ENCODE assay signal across 8 cellular contexts in the genomic region with DNA sequence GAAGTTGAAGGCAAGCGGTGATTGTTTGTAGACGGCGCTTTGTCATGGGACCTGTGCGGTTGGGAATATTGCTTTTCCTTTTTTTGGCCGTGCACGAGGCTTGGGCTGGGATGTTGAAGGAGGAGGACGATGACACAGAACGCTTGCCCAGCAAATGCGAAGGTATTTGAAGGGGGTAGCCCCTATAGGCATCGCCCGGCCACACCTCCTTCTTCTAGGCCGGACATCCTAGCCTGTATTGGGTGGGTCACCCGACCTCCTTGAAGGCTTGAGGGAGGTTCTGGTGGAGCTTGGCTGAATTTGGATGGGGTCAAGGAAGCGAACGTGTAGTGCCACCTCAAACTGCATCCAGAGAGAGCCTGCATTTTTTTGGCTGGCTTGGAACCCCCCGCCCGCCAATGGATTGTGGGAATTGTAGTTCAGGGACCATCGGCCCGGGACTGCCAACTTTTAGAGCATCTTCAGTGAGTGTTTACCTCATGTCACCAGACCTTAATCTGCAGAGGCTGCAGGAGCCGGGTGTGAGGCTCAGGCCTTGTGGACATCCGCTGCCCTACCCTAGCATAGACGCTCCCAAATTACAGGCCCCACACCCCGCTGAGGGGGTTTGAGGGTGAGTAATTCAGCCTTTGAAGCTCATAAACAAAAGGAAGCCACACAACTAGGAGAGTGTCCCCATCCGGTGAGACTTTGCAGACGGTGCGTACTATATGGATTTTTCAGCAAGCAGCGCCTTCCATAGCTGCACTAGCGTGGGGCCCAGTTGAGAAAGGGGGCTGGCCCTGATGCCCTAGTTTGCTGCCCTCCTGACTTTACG. TPM values are rescaled to one million over a fixed set of nuclear protein-coding genes. Genes with fewer than 3 reads are reported as not detected.
A peak's percentile ranks its signal among the peaks of the same experiment; 100 is the strongest.
DNase-seq lines count a peak whose midpoint lies in the region; ATAC-seq and TF ChIP-seq lines count a peak whose summit lies in the region.

No MANE protein-coding gene starts in this region.

- TF ChIP-seq POLR2A in erythroblast (IDR thresholded peaks at IDR 0.05; ENCODE audit: low read length), result peak; percentile 38

- H3K9ac ChIP-seq in mucosa of rectum (ENCODE audit: low read depth in 1 of 2, low read length in 2 of 2), result peak overlapping the region; percentile 63 to 68

- H3K36me3 ChIP-seq in mucosa of rectum (ENCODE audit: control insufficient read depth in 2 of 2, insufficient read depth in 2 of 2, low read length in 2 of 2), result no peaks in the 10 kb centered on the region

- peaks cover 23 to 26% of the 10 kb centered on the region in 2 donors for H3K4me1 ChIP-seq in mucosa of rectum (ENCODE audit: control insufficient read depth in 2 of 2, insufficient read depth in 2 of 2, low read length in 2 of 2)

- no peaks in the 10 kb centered on the region for H3K27me3 ChIP-seq in mucosa of rectum (ENCODE audit: control insufficient read depth in 2 of 2, insufficient read depth in 2 of 2, low read length in 2 of 2)

- peak overlapping the region; percentile 72 to 97 for H3K4me3 ChIP-seq in mucosa of rectum (ENCODE audit: low read length in 2 of 2)

- ATAC-seq in HG02884 (IDR thresholded peaks at IDR 0.05; ENCODE audit: unreplicated experiment), result peak; percentile 63

- TF ChIP-seq CTCF in GM13976 (IDR thresholded peaks at IDR 0.05; ENCODE audit: borderline replicate concordance, control extremely low read depth, extremely low read depth, insufficient read depth, missing control alignments), result no peak

- no peaks in the 10 kb centered on the region for H3K9me3 ChIP-seq in mucosa of rectum (ENCODE audit: control insufficient read depth in 2 of 2, low read length in 2 of 2)

- peak overlapping the region; percentile 49 to 82 for H3K27ac ChIP-seq in mucosa of rectum (ENCODE audit: low read depth in 2 of 2, low read length in 2 of 2)

- in situ Hi-C loops in GM13976 (cut with MboI; ENCODE audit: low sequenced_read_pairs, unreplicated experiment), result no loop called here

- DNase-seq in 8988T, result peak; percentile 59
- DNase-seq in GM13976 (ENCODE audit: low spot score), result peak; percentile 86
- DNase-seq in NCI-H460 (ENCODE audit: extremely low read depth, low read depth), result peak; percentile 48
- peak; percentile 62 for DNase-seq in activated T-cell treated with anti-CD3 and anti-CD28 coated beads for 24 hours (ENCODE audit: low read depth)
- peak; percentile 77 to 81 for DNase-seq in erythroblast (lab: John Stamatoyannopoulos, UW)
- peak; percentile 38 to 49 for DNase-seq in stimulated activated CD8-positive, alpha-beta memory T cell treated with anti-CD3 and anti-CD28 coated beads, Interleukin-7, amount 100 ng/mL, for 48 hours (ENCODE audit: extremely low read depth in 1 of 2, low read depth in 1 of 2)

RNA-seq across cellular contexts. Expression of gene CNPY4, which starts 0.5 kb away (rescaled TPM):
- 4.7 and 6.9 TPM in 2 replicates for total RNA-seq in NCI-H460 (2014; rRNA removed; shearing (Covaris generic))
- 10.9 and 15.3 TPM in 2 replicates for polyA plus RNA-seq in NCI-H460 (2014; cell fraction: nucleus; rRNA removed)

RNA-seq across cellular contexts. Expression of gene TAF6, which starts 0.8 kb away (rescaled TPM):
- 41.0 and 42.7 TPM in 2 replicates for total RNA-seq in NCI-H460 (2014; rRNA removed; shearing (Covaris generic))
- polyA plus RNA-seq in NCI-H460 (2014; cell fraction: nucleus; rRNA removed), result 58.4 and 75.1 TPM in 2 replicates

RNA-seq across cellular contexts. Expression of gene MBLAC1, which starts 6.9 kb away (rescaled TPM):
- 0.69 and 0.89 TPM in 2 replicates for total RNA-seq in NCI-H460 (2014; rRNA removed; shearing (Covaris generic))
- 3.2 and 5.7 TPM in 2 replicates for polyA plus RNA-seq in NCI-H460 (2014; cell fraction: nucleus; rRNA removed)

RNA-seq across cellular contexts. Expression of gene AP4M1, which starts 18.5 kb away (rescaled TPM):
- 15.8 and 18.1 TPM in 2 replicates for total RNA-seq in NCI-H460 (2014; rRNA removed; shearing (Covaris generic))
- polyA plus RNA-seq in NCI-H460 (2014; cell fraction: nucleus; rRNA removed), result 21.3 and 34.0 TPM in 2 replicates

RNA-seq across cellular contexts. Expression of gene MCM7, which starts 18.7 kb away (rescaled TPM):
- 88.4 and 91.0 TPM in 2 replicates for total RNA-seq in NCI-H460 (2014; rRNA removed; shearing (Covaris generic))
- polyA plus RNA-seq in NCI-H460 (2014; cell fraction: nucleus; rRNA removed), result 380 and 425 TPM in 2 replicates

Comparison
In these comparisons a context has a peak if more than half of its experiments do, and no peak if none do; other contexts are left out.
1. Peak in every context shown above with its lines: DNase-seq, ATAC-seq, H3K4me3 ChIP-seq and H3K27ac ChIP-seq.